In genomic region chr2:64014628-64015027, GRCh38 we compare ENCODE assay signal across 25 cellular contexts.
"Had no signal": no experiment of that assay in that cellular context is flagged by ENCODE, and none has a peak within 500 bp of the region (broad histone marks: within the 10 kb centered on the region; RNA-seq: fewer than 3 reads in every experiment).

No MANE protein-coding gene starts in this region.

- DNase-seq: activated CD4-positive, alpha-beta memory T cell treated with anti-CD3 and anti-CD28 coated beads for 36 hours; activated CD4-positive, alpha-beta T cell treated with anti-CD3 and anti-CD28 coated beads for 36 hours; activated CD4-positive, CD25-positive, alpha-beta regulatory T cell; activated CD4-positive, CD25-positive, alpha-beta regulatory T cell treated with anti-CD3 and anti-CD28 coated beads, Interleukin-2, amount 50 U/mL, for 72 hours; activated CD8-positive, alpha-beta memory T cell treated with anti-CD3 and anti-CD28 coated beads, Interleukin-2, amount 50 U/mL, for 48 hours; activated gamma-delta T cell; activated naive CD4-positive, alpha-beta T cell; activated naive CD4-positive, alpha-beta T cell treated with anti-CD3 and anti-CD28 coated beads, Interleukin-2, amount 10 ng/mL, durations not matched to agents 7 days and 5 days; activated T-cell treated with anti-CD3 and anti-CD28 coated beads for 4 hours; activated T-cell treated with anti-CD3 and anti-CD28 coated beads, Interleukin-2, amount 50 U/mL, for 24 hours; activated T-cell treated with anti-CD3 and anti-CD28 coated beads, Interleukin-2, amount 50 U/mL, for 72 hours; amniotic stem cell; anterior cingulate cortex; brain microvascular endothelial cell; dorsolateral prefrontal cortex; effector memory CD4-positive, alpha-beta T cell; endodermal cell; foreskin fibroblast; gastrocnemius medialis; glutamatergic neuron; T-helper 2 cell had no signal

- H3K36me3 ChIP-seq: brain microvascular endothelial cell, gastrocnemius medialis had no signal

- H3K9me3 ChIP-seq: gastrocnemius medialis had no signal

- H3K27ac ChIP-seq: brain microvascular endothelial cell, coronary artery, dorsolateral prefrontal cortex, gastrocnemius medialis had no signal

- FAIRE-seq: astrocyte, bronchial epithelial cell had no signal

- ATAC-seq: activated CD4-positive, alpha-beta T cell treated with anti-CD3 and anti-CD28 coated beads for 36 hours; activated T-cell treated with anti-CD3 and anti-CD28 coated beads, Interleukin-2, amount 50 U/mL, for 72 hours; esophagus mucosa; gastrocnemius medialis had no signal

- H3K4me3 ChIP-seq: dorsolateral prefrontal cortex, gastrocnemius medialis had no signal

- H3K27me3 ChIP-seq: brain microvascular endothelial cell, dorsolateral prefrontal cortex, gastrocnemius medialis had no signal
